1 cellular context compared by ENCODE assay signal in genomic region chr6:158718431-158719126, GRCh38.
TF ChIP-seq lines count a peak whose summit lies in the region.

No MANE protein-coding gene starts in this region.

TF ChIP-seq in GM23338, 12 proteins besides CTCF, POLR2A, EP300 and RAD21 (continued from another document):
- TF ChIP-seq ZNF462 (CRISPR knock-in tag; IDR thresholded peaks at IDR 0.05) (no peak), EZH2phosphoT487 (IDR thresholded peaks at IDR 0.05; ENCODE audit: unreplicated experiment) (no peak), ZNF114 (CRISPR knock-in tag; IDR thresholded peaks at IDR 0.05) (no peak), JUNB (IDR thresholded peaks at IDR 0.05; ENCODE audit: unreplicated experiment) (no peak), STAT1 (IDR thresholded peaks at IDR 0.05; ENCODE audit: unreplicated experiment) (no peak), ZNF331 (CRISPR knock-in tag; IDR thresholded peaks at IDR 0.05; ENCODE audit: low read depth) (no peak)
TF ChIP-seq in GM23338: peak in this region for 0.
